Comparison of ENCODE assay signal across 20 cellular contexts in genomic region chr12:57826400-57826799, GRCh38.
"Had no signal": no experiment of that assay in that cellular context is flagged by ENCODE, and none has a peak within 500 bp of the region (broad histone marks: within the 10 kb centered on the region; RNA-seq: fewer than 3 reads in every experiment).

No MANE protein-coding gene starts in this region.

- H3K36me3 ChIP-seq: uterus had no signal

- ATAC-seq: activated naive CD4-positive, alpha-beta T cell treated with anti-CD3 and anti-CD28 coated beads, Interleukin-2, amount 50 U/mL, for 72 hours; body of pancreas; heart left ventricle; left lung; stimulated activated naive B cell treated with anti-CD40 and anti-IgM and Interleukin-4, amounts not matched to agents 10 μg/mL and 1 μg/mL and 100 μg/mL, for 72 hours had no signal

- H3K9me3 ChIP-seq: body of pancreas, colonic mucosa, heart left ventricle, left lung, SK-N-SH, spleen, thyroid gland, uterus had no signal

- H3K9me3 Mint-ChIP-seq: activated B cell treated with CpG ODN at 0.5 μM for 24 hours; activated CD4-positive, alpha-beta memory T cell treated with anti-CD3 and anti-CD28 coated beads for 36 hours; activated naive CD4-positive, alpha-beta T cell treated with anti-CD3 and anti-CD28 coated beads, Interleukin-2, amount 50 U/mL, for 72 hours; central memory CD8-positive, alpha-beta T cell; nephron progenitor cell; stimulated activated naive B cell treated with anti-CD40 and anti-IgM and Interleukin-4, amounts not matched to agents 10 μg/mL and 1 μg/mL and 100 μg/mL, for 72 hours had no signal

- H3K27ac ChIP-seq: body of pancreas, colonic mucosa had no signal

- H3K27me3 Mint-ChIP-seq: activated B cell treated with CpG ODN at 0.5 μM for 24 hours; activated CD4-positive, alpha-beta memory T cell treated with anti-CD3 and anti-CD28 coated beads for 36 hours; central memory CD8-positive, alpha-beta T cell; stimulated activated naive B cell treated with anti-CD40 and anti-IgM and Interleukin-4, amounts not matched to agents 10 μg/mL and 1 μg/mL and 100 μg/mL, for 72 hours had no signal

- H3K27ac Mint-ChIP-seq: activated B cell treated with CpG ODN at 0.5 μM for 24 hours, nephron progenitor cell had no signal

- DNase-seq: activated B cell treated with CpG ODN at 0.5 μM for 24 hours; activated CD4-positive, alpha-beta memory T cell treated with anti-CD3 and anti-CD28 coated beads for 36 hours; activated CD4-positive, alpha-beta T cell treated with anti-CD3 and anti-CD28 coated beads for 4 hours; activated T-cell treated with anti-CD3 and anti-CD28 coated beads, Interleukin-2, amount 50 U/mL, for 1 hour; amygdala; body of pancreas; colonic mucosa; left lung; nephron progenitor cell; occipital lobe; retina; SK-N-SH; spleen; stimulated activated CD4-positive, alpha-beta T cell treated with anti-CD3 and anti-CD28 coated beads, Interleukin-4, amount 100 ng/mL, for 4 hours; stimulated activated naive B cell treated with anti-CD40 and anti-IgM and Interleukin-4, amounts not matched to agents 10 μg/mL and 1 μg/mL and 100 μg/mL, for 72 hours; thyroid gland; uterus had no signal

- H3K27me3 ChIP-seq: body of pancreas, colonic mucosa, heart left ventricle, left lung, spleen, thyroid gland, uterus had no signal

- H3K4me3 ChIP-seq: body of pancreas, colonic mucosa, heart left ventricle, left lung, spleen, thyroid gland, uterus had no signal

- H3K9ac ChIP-seq: SK-N-SH had no signal

- H3K4me2 ChIP-seq: SK-N-SH had no signal

- H3K9me2 ChIP-seq: SK-N-SH had no signal

- H3K36me3 Mint-ChIP-seq: activated naive CD4-positive, alpha-beta T cell treated with anti-CD3 and anti-CD28 coated beads, Interleukin-2, amount 50 U/mL, for 72 hours had no signal

- H3K4me3 Mint-ChIP-seq: activated B cell treated with CpG ODN at 0.5 μM for 24 hours; activated CD4-positive, alpha-beta memory T cell treated with anti-CD3 and anti-CD28 coated beads for 36 hours; central memory CD8-positive, alpha-beta T cell; nephron progenitor cell; stimulated activated naive B cell treated with anti-CD40 and anti-IgM and Interleukin-4, amounts not matched to agents 10 μg/mL and 1 μg/mL and 100 μg/mL, for 72 hours had no signal
